Comparison of ENCODE assay signal across 9 cellular contexts in genomic region chrX:24262309-24262708, GRCh38. TPM values are rescaled to one million over a fixed set of nuclear protein-coding genes. Genes with fewer than 3 reads are reported as not detected.
"Had no signal": no experiment of that assay in that cellular context is flagged by ENCODE, and none has a peak within 500 bp of the region (broad histone marks: within the 10 kb centered on the region; RNA-seq: fewer than 3 reads in every experiment).

No MANE protein-coding gene starts in this region.

- H3K4me3 ChIP-seq: GM23248 had no signal

- H3K27ac ChIP-seq: GM23248, KMS-11 had no signal

- H3K4me3 Mint-ChIP-seq: H9 had no signal

- DNase-seq: GM23248, GOT3, H9, IMR-90, Karpas-422, KBM-7 had no signal

- H3K27ac Mint-ChIP-seq: H9 had no signal

- ATAC-seq: HCT116 had no signal

RNA-seq across cellular contexts. Expression of gene SUPT20HL2, which starts 51.6 kb away (rescaled TPM):
- total RNA-seq: GM23248, H9, HT-29, IMR-90 had no signal
